In the genomic region with DNA sequence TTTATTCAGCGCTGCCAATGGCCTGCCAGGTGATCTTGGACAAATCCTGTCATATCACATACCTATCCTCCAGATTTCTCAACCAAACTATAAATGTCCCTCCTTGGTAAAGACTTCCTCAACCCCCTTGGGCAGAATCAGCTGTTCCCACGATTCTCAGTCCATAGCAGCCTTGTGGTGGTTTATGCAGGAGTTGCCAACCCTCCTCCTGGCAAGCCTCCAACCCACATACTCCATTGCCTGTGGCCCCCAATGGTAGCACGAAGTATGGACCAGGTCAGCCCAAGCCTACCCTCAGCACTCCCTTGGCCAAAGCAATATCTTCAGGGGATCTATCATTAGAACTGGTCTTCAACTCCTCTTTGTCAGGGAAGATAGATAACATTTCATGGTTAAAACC, we compare ENCODE assay signal across 17 cellular contexts. TPM values are rescaled to one million over a fixed set of nuclear protein-coding genes. Genes with fewer than 3 reads are reported as not detected.
A peak's percentile ranks its signal among the peaks of the same experiment; 100 is the strongest.
DNase-seq lines count a peak whose midpoint lies in the region; ATAC-seq, FAIRE-seq and TF ChIP-seq lines count a peak whose summit lies in the region.
"Had no signal": no experiment of that assay in that cellular context is flagged by ENCODE, and none has a peak within 500 bp of the region (broad histone marks: within the 10 kb centered on the region; RNA-seq: fewer than 3 reads in every experiment).

No MANE protein-coding gene starts in this region.

- in situ Hi-C loops in GM23248 (cut with MboI): no loop called here

- H3K36me3 ChIP-seq in GM23248 (ENCODE audit: low read depth) (peaks cover 8% of the 10 kb centered on the region; the same call in 1 of the 2 replicates), ascending aorta (peaks cover 6 to 37% of the 10 kb centered on the region in 2 donors), sigmoid colon (no peaks in the 10 kb centered on the region), vagina (no peaks in the 10 kb centered on the region), small intestine (ENCODE audit: control insufficient read depth in 2 of 2, insufficient read depth in 2 of 2, low read length in 2 of 2) (no peaks in the 10 kb centered on the region)
- H3K36me3 ChIP-seq: BLaER1 had no signal

- TF ChIP-seq POLR2A in sigmoid colon (IDR thresholded peaks at IDR 0.05) (no peak), vagina (IDR thresholded peaks at IDR 0.05) (no peak)

- H3K4me2 ChIP-seq in GM23248 (ENCODE audit: unreplicated experiment): no peak overlapping the region
- H3K4me2 ChIP-seq: A549, BLaER1 had no signal

- DNase-seq in GM23248: no peak
- no peak for DNase-seq in ascending aorta (ENCODE audit: low spot score in 2 of 2)
- DNase-seq in sigmoid colon: peak; percentile 61
- no peak for DNase-seq in vagina (ENCODE audit: extremely low spot score in 2 of 2)
- no peak for DNase-seq in small intestine
- no peak for DNase-seq in omental fat pad (ENCODE audit: low spot score)
- DNase-seq: AML-193; Caco-2; CD8-positive, alpha-beta memory T cell; DND-41; GDM1; HCEC 1CT had no signal

- 71% methylated on average over 3 of the region's 3 CpGs for WGBS in GM23248 (ENCODE audit: low coverage in 1 of 2, low lambda C conversion rate in 2 of 2, missing lambda C conversion rate in 2 of 2), 2 experiments
- WGBS in sigmoid colon, 2 donors: 75% methylated on average over 3 of the region's 3 CpGs
- WGBS in small intestine, 3 donors: 69 to 71% (median 71%) methylated on average over 3 of the region's 3 CpGs

- H3K9me3 ChIP-seq in GM23248 (ENCODE audit: low read depth) (no peaks in the 10 kb centered on the region), ascending aorta (no peaks in the 10 kb centered on the region), sigmoid colon (no peaks in the 10 kb centered on the region), vagina (no peaks in the 10 kb centered on the region), small intestine (ENCODE audit: control insufficient read depth, low read depth) (no peaks in the 10 kb centered on the region)
- H3K9me3 ChIP-seq: A549, BLaER1, Caco-2 had no signal

- no peaks in the 10 kb centered on the region for H3K9me2 ChIP-seq in GM23248 (ENCODE audit: insufficient read depth)

- no peaks in the 10 kb centered on the region for H4K20me1 ChIP-seq in GM23248 (ENCODE audit: insufficient read depth)
- H4K20me1 ChIP-seq: BLaER1 had no signal

- H3K4me3 ChIP-seq in GM23248 (no peak overlapping the region), ascending aorta (no peak overlapping the region), sigmoid colon (no peak overlapping the region), vagina (no peak overlapping the region), small intestine (ENCODE audit: low read depth in 1 of 2, low read length in 2 of 2) (no peak overlapping the region)
- H3K4me3 ChIP-seq: A549, BLaER1 had no signal

- H3K27me3 ChIP-seq in GM23248 (replicated peaks; ENCODE audit: insufficient read depth) (no peaks in the 10 kb centered on the region), ascending aorta (no peaks in the 10 kb centered on the region), sigmoid colon (no peaks in the 10 kb centered on the region), vagina (no peaks in the 10 kb centered on the region), small intestine (ENCODE audit: control insufficient read depth in 2 of 2, insufficient read depth in 2 of 2, low read length in 2 of 2) (peaks cover 0 to 3% of the 10 kb centered on the region in 2 donors)
- H3K27me3 ChIP-seq: BLaER1 had no signal

- intact Hi-C loops in ascending aorta (cut with DNase I): loop anchor here (10.0 kb wide), 1 partner anchor 184 kb away; the partner anchor contains the start of gene ATXN3
- intact Hi-C loops in sigmoid colon (cut with DNase I): no loop called here
- intact Hi-C loops in vagina (cut with DNase I): no loop called here

- no peaks in the 10 kb centered on the region; the same call in 1 of the 2 replicates for H3F3A ChIP-seq in GM23248 (ENCODE audit: insufficient read depth)

- H3K4me1 ChIP-seq in GM23248 (ENCODE audit: insufficient read depth) (peaks cover 34% of the 10 kb centered on the region), ascending aorta (peaks cover 35 to 84% of the 10 kb centered on the region in 2 donors), sigmoid colon (peaks cover 0 to 42% (median 30%) of the 10 kb centered on the region in 4 donors), vagina (peaks cover 13% of the 10 kb centered on the region), small intestine (ENCODE audit: control insufficient read depth in 2 of 2, insufficient read depth in 1 of 2, low read depth in 1 of 2, low read length in 1 of 2) (peaks cover 0 to 3% of the 10 kb centered on the region in 2 donors)
- H3K4me1 ChIP-seq: A549 had no signal

- TF ChIP-seq CTCF in ascending aorta (IDR thresholded peaks at IDR 0.05) (no peak), sigmoid colon (IDR thresholded peaks at IDR 0.05) (no peak), vagina (IDR thresholded peaks at IDR 0.05) (no peak), omental fat pad (IDR thresholded peaks at IDR 0.05) (no peak)

- no peak for FAIRE-seq in small intestine (lab: Jason Lieb, UNC)
- FAIRE-seq: A549, GM12892, H1 had no signal

- no peak overlapping the region for H3K9ac ChIP-seq in GM23248
- H3K9ac ChIP-seq: BLaER1 had no signal

- no peak for TF ChIP-seq EP300 in sigmoid colon (IDR thresholded peaks at IDR 0.05)

- peaks cover 67% of the 10 kb centered on the region for H3K79me2 ChIP-seq in GM23248 (ENCODE audit: insufficient read depth)

- no peak overlapping the region for H2AFZ ChIP-seq in GM23248

- ATAC-seq in omental fat pad (ENCODE audit: low FRiP score): no peak
- ATAC-seq: A549 had no signal

- peak overlapping the region; percentile 74; the same call in 1 of the 2 replicates for H3K27ac ChIP-seq in GM23248
- H3K27ac ChIP-seq in ascending aorta: peak overlapping the region; percentile 80 to 91
- peak overlapping the region in 2 of 4 donors; percentile 70 to 75 for H3K27ac ChIP-seq in sigmoid colon
- H3K27ac ChIP-seq in vagina: peak overlapping the region; percentile 56
- no peak overlapping the region for H3K27ac ChIP-seq in small intestine (ENCODE audit: low read depth in 1 of 2, low read length in 1 of 2)
- H3K27ac ChIP-seq: A549, BLaER1, HL-60 had no signal

RNA-seq across cellular contexts. Expression of gene FBLN5, which starts 27.0 kb away (rescaled TPM):
- 234 TPM in 2 replicates for total RNA-seq in GM23248 (2014; rRNA removed; shearing (Covaris generic))
- polyA plus RNA-seq in GM23248 (2016; fragmentation: Nextera tagmentation; extraction: Ambion mirVana): 756 and 767 TPM in 2 replicates
- total RNA-seq in ascending aorta: 280 TPM
- total RNA-seq in sigmoid colon: 100 to 1,000 TPM in 2 of 4 donors, 10 to 100 TPM in 2; 91.8 to 253 (median 103) TPM
- 10 to 100 TPM in 2 of 3 donors, 1 to 10 TPM in 1; 3.0 to 25.8 (median 19.5) TPM for polyA plus RNA-seq in sigmoid colon
- total RNA-seq in vagina: 240 TPM
- polyA plus RNA-seq in small intestine: 10 to 100 TPM in 2 of 3 donors, 1 to 10 TPM in 1; 2.0 to 34.7 (median 11.1) TPM
- 100 to 1,000 TPM; 119 to 282 (median 171) TPM for total RNA-seq in omental fat pad

RNA-seq across cellular contexts. Expression of gene TC2N, which starts 53.2 kb away (rescaled TPM):
- total RNA-seq in GM23248 (2014; rRNA removed; shearing (Covaris generic)): under 0.01 and 0.65 TPM in 2 replicates
- 0.34 and 0.77 TPM in 2 replicates for polyA plus RNA-seq in GM23248 (2016; fragmentation: Nextera tagmentation; extraction: Ambion mirVana)
- 37.8 TPM for total RNA-seq in ascending aorta
- 10 to 100 TPM; 12.1 to 49.2 (median 36.5) TPM for total RNA-seq in sigmoid colon
- 10 to 100 TPM; 24.9 to 41.6 (median 28.2) TPM for polyA plus RNA-seq in sigmoid colon
- 50.3 TPM for total RNA-seq in vagina
- 10 to 100 TPM; 12.4 to 25.8 (median 15.0) TPM for polyA plus RNA-seq in small intestine
- total RNA-seq in omental fat pad: 100 to 1,000 TPM in 1 of 4 donors, 10 to 100 TPM in 3; 26.8 to 106 (median 49.3) TPM

Comparison
In these comparisons a context has a peak if more than half of its experiments do, and no peak if none do; other contexts are left out.
1. H3K27ac ChIP-seq: peak in GM23248 (single experiment), ascending aorta (2 of 2) and vagina (single experiment); none in small intestine (0 of 2).